1 cellular context compared by ENCODE assay signal in genomic region chr4:1198070-1198844, GRCh38.
TF ChIP-seq lines count a peak whose summit lies in the region.

No MANE protein-coding gene starts in this region.

TF ChIP-seq in HepG2, 621 proteins besides CTCF, POLR2A, EP300 and RAD21:
- TF ChIP-seq MTERF4 (CRISPR knock-in tag; IDR thresholded peaks at IDR 0.05), result no peak
- TF ChIP-seq ATF7 (IDR thresholded peaks at IDR 0.05), result 0 out of 2 replicates have a peak, but pooled peaks have one; percentile 14
- no peak for TF ChIP-seq ATF7 (CRISPR knock-in tag; IDR thresholded peaks at IDR 0.05)
TF ChIP-seq in HepG2: peak in this region for 1.
